ENCODE assay signal across 8 cellular contexts in genomic region chr18:22346968-22347611, GRCh38.
DNase-seq lines count a peak whose midpoint lies in the region; ATAC-seq and TF ChIP-seq lines count a peak whose summit lies in the region.

No MANE protein-coding gene starts in this region.

- peak overlapping the region; percentile 73 for H3K4me3 Mint-ChIP-seq in activated T-cell treated with anti-CD3 and anti-CD28 coated beads, Interleukin-2, amount 50 U/mL, for 4 hours
- peak overlapping the region; percentile 79 to 87 for H3K4me3 Mint-ChIP-seq in effector memory CD8-positive, alpha-beta T cell

- H3K4me1 Mint-ChIP-seq in activated T-cell treated with anti-CD3 and anti-CD28 coated beads, Interleukin-2, amount 50 U/mL, for 4 hours (ENCODE audit: low read depth): peaks cover 46% of the 10 kb centered on the region
- H3K4me1 Mint-ChIP-seq in effector memory CD8-positive, alpha-beta T cell (ENCODE audit: low read depth in 2 of 2): peaks cover 52 to 55% of the 10 kb centered on the region in 2 donors

- no peak for TF ChIP-seq CTCF in uterus (IDR thresholded peaks at IDR 0.05)

- peak overlapping the region; percentile 95 to 97 for H3K27ac Mint-ChIP-seq in effector memory CD8-positive, alpha-beta T cell

- H3K27me3 ChIP-seq in uterus: no peaks in the 10 kb centered on the region

- H3K36me3 ChIP-seq in mesodermal cell (ENCODE audit: control insufficient read depth, insufficient read depth, low read length) (no peaks in the 10 kb centered on the region), uterus (no peaks in the 10 kb centered on the region)

- no peak overlapping the region for H3K4me3 ChIP-seq in mesodermal cell (ENCODE audit: extremely low read depth, insufficient read depth, low read length, poor library complexity, severe bottlenecking)
- peak overlapping the region; percentile 43 to 69 for H3K4me3 ChIP-seq in uterus

- peak; percentile 24 to 37 for TF ChIP-seq POLR2A in uterus (IDR thresholded peaks at IDR 0.05)

- ATAC-seq in activated T-cell treated with anti-CD3 and anti-CD28 coated beads, Interleukin-2, amount 50 U/mL, for 4 hours: no peak
- ATAC-seq in effector memory CD8-positive, alpha-beta T cell (replicated peaks): no peak
- no peak for ATAC-seq in GM19324 (IDR thresholded peaks at IDR 0.05; ENCODE audit: low FRiP score, unreplicated experiment)

- H3K27me3 Mint-ChIP-seq in activated T-cell treated with anti-CD3 and anti-CD28 coated beads, Interleukin-2, amount 50 U/mL, for 4 hours (ENCODE audit: low read depth): peaks cover 34% of the 10 kb centered on the region
- H3K27me3 Mint-ChIP-seq in effector memory CD8-positive, alpha-beta T cell: peaks cover 0 to 11% of the 10 kb centered on the region in 2 donors

- no peaks in the 10 kb centered on the region for H3K36me3 Mint-ChIP-seq in activated T-cell treated with anti-CD3 and anti-CD28 coated beads, Interleukin-2, amount 50 U/mL, for 4 hours (ENCODE audit: insufficient read depth)
- H3K36me3 Mint-ChIP-seq in effector memory CD8-positive, alpha-beta T cell (ENCODE audit: insufficient read depth): peaks cover 19% of the 10 kb centered on the region

- intact Hi-C loops in uterus (cut with DNase I; ENCODE audit: low total_unique reads): loop anchor here (5.0 kb wide), 3 partner anchors 155 to 210 kb away; no protein-coding TSS in a partner anchor

- no peaks in the 10 kb centered on the region for H3K9me3 Mint-ChIP-seq in activated T-cell treated with anti-CD3 and anti-CD28 coated beads, Interleukin-2, amount 50 U/mL, for 4 hours
- no peaks in the 10 kb centered on the region for H3K9me3 Mint-ChIP-seq in effector memory CD8-positive, alpha-beta T cell

- 3 to 6% methylated on average over 10 of the region's 15 CpGs for WGBS in mesodermal cell (ENCODE audit: insufficient coverage in 2 of 2), 2 experiments

- peaks cover 16% of the 10 kb centered on the region for H3K4me1 ChIP-seq in mesodermal cell (ENCODE audit: control insufficient read depth, insufficient read depth, low read length, poor library complexity, severe bottlenecking)
- H3K4me1 ChIP-seq in uterus: peaks cover 0 to 17% of the 10 kb centered on the region in 2 donors

- H3K27ac ChIP-seq in mesodermal cell (ENCODE audit: low read depth, low read length, severe bottlenecking) (peak overlapping the region; percentile 54), uterus (peak overlapping the region; percentile 97 to 98)

- no peaks in the 10 kb centered on the region for H3K9me3 ChIP-seq in mesodermal cell (ENCODE audit: control insufficient read depth, low read length)
- H3K9me3 ChIP-seq in uterus: no peaks in the 10 kb centered on the region

- no peak for DNase-seq in activated T-cell treated with anti-CD3 and anti-CD28 coated beads, Interleukin-2, amount 50 U/mL, for 4 hours
- no peak for DNase-seq in activated T-cell treated with anti-CD3 and anti-CD28 coated beads, Interleukin-2, amount 50 U/mL, for 1 hour
- DNase-seq in effector memory CD8-positive, alpha-beta T cell: no peak
- peak; percentile 81 to 82 for DNase-seq in uterus
- no peak for DNase-seq in NCI-H2107 treated with DMSO at 0.1 percent for 48 hours (lab: John Stamatoyannopoulos, UW; ENCODE audit: unreplicated experiment)
- no peak for DNase-seq in stimulated activated CD4-positive, alpha-beta T cell treated with anti-CD3 and anti-CD28 coated beads, Interleukin-4, amount 100 ng/mL, for 4 hours

Comparison
In these comparisons a context has a peak if more than half of its experiments do, and no peak if none do; other contexts are left out.
1. DNase-seq: peak in uterus (2 of 2); none in activated T-cell treated with anti-CD3 and anti-CD28 coated beads, Interleukin-2, amount 50 U/mL, for 4 hours (single experiment), activated T-cell treated with anti-CD3 and anti-CD28 coated beads, Interleukin-2, amount 50 U/mL, for 1 hour (single experiment), effector memory CD8-positive, alpha-beta T cell (0 of 3), NCI-H2107 treated with DMSO at 0.1 percent for 48 hours (single experiment) and stimulated activated CD4-positive, alpha-beta T cell treated with anti-CD3 and anti-CD28 coated beads, Interleukin-4, amount 100 ng/mL, for 4 hours (0 of 2).